Comparison of ENCODE assay signal across 1 cellular context in genomic region chr6:47414517-47415167, GRCh38.
A peak's percentile ranks its signal among the peaks of the same experiment; 100 is the strongest.
TF ChIP-seq lines count a peak whose summit lies in the region.

No MANE protein-coding gene starts in this region.

TF ChIP-seq in GM12878, 131 proteins besides CTCF, POLR2A, EP300 and RAD21 (continued from another document):
- TF ChIP-seq CUX1 (IDR thresholded peaks at IDR 0.05; ENCODE audit: insufficient replicate concordance, low read depth, low read length) = no peak
- TF ChIP-seq ATF3 (IDR thresholded peaks at IDR 0.05; ENCODE audit: borderline replicate concordance, extremely low read depth, low read depth, low read length) = no peak
- no peak for TF ChIP-seq SMARCA5 (IDR thresholded peaks at IDR 0.05)
- TF ChIP-seq HCFC1 (IDR thresholded peaks at IDR 0.05; ENCODE audit: low read length) = no peak
- TF ChIP-seq TCF3 (IDR thresholded peaks at IDR 0.05; ENCODE audit: borderline replicate concordance, insufficient read depth, low read depth, low read length) = no peak
- peak; percentile 79 for TF ChIP-seq NFIC (IDR thresholded peaks at IDR 0.05; ENCODE audit: low read depth, low read length)
- TF ChIP-seq ELK1 (IDR thresholded peaks at IDR 0.05; ENCODE audit: low read depth, low read length) = no peak
- no peak for TF ChIP-seq PRDM15 (CRISPR knock-in tag; IDR thresholded peaks at IDR 0.05)
